ENCODE assay signal across 11 cellular contexts in the genomic region with DNA sequence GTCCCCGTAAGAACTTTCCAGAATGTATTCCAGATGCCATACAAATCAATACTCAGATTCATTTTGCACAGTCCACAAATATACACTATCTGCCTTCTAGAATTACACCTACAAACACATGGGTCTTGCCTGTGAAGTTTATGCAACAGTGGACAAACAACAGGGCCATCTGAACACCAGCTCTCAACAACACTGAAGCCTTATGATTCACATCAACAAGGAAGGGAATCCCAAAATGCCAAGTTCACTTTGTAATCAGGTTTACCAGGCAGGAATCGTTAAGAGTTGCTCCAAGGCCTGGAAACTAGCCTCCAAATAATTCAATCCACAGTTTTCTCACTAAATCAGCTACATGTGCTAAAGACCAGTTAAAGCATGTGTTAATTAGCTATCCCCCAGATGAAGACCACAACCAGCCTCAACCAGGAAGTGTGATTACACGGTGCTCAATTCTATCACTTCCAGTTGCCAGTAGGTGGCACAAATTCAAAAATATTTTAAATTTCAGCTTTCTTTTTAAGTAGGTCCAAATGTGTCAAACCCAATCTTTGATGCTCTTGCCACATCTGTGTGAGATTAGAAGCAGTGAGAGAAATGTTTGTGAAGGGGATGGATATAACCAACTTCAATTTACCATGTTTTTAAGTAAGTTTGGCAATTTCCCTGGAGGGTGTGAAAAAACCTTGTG.
DNase-seq lines count a peak whose midpoint lies in the region; ATAC-seq and TF ChIP-seq lines count a peak whose summit lies in the region.
"Had no signal": no experiment of that assay in that cellular context is flagged by ENCODE, and none has a peak within 500 bp of the region (broad histone marks: within the 10 kb centered on the region; RNA-seq: fewer than 3 reads in every experiment).

No MANE protein-coding gene starts in this region.

- no peaks in the 10 kb centered on the region for H3K36me3 Mint-ChIP-seq in GM23338 (ENCODE audit: low read depth)
- H3K36me3 Mint-ChIP-seq: naive thymus-derived CD4-positive, alpha-beta T cell had no signal

- CTCF ChIA-PET in AG04449 (lab: Yijun Ruan, JAX): interaction anchor here (0.8 to 2.5 kb wide), 16 partner anchors 8 to 240 kb away, joined by 3 to 7 read pairs (median 3); no protein-coding TSS in a partner anchor

- H3K27me3 Mint-ChIP-seq in GM23338 (ENCODE audit: insufficient read depth, low read depth, poor library complexity): no peaks in the 10 kb centered on the region

- H3K9me3 Mint-ChIP-seq in GM23338: no peaks in the 10 kb centered on the region; the same call in 2 of the 3 replicates
- H3K9me3 Mint-ChIP-seq: dendritic cell treated with granulocyte-macrophage colony-stimulating factor and Interleukin-4, amounts not matched to agents 40 ng/mL and 50 ng/mL, for 4 days had no signal

- no peaks in the 10 kb centered on the region for H3K79me2 ChIP-seq in GM23338 (replicated peaks; ENCODE audit: insufficient read depth)

- no peaks in the 10 kb centered on the region for H3F3A ChIP-seq in GM23338 (replicated peaks; ENCODE audit: low read depth)

- H3K4me3 Mint-ChIP-seq in GM23338: no peak overlapping the region
- H3K4me3 Mint-ChIP-seq: dendritic cell treated with granulocyte-macrophage colony-stimulating factor and Interleukin-4, amounts not matched to agents 40 ng/mL and 50 ng/mL, for 4 days; naive thymus-derived CD4-positive, alpha-beta T cell had no signal

- DNase-seq in AG04449 (ENCODE audit: low read depth, low spot score) (no peak), GM23338 (ENCODE audit: low spot score) (peak; percentile 52), RKO (ENCODE audit: low spot score) (peak; percentile 26), fibroblast of villous mesenchyme (ENCODE audit: low read depth) (peak; percentile 37), NK-92 (lab: John Stamatoyannopoulos, UW; ENCODE audit: unreplicated experiment) (no peak), retina (no peak), caudate nucleus (lab: John Stamatoyannopoulos, UW) (no peak)
- DNase-seq: naive thymus-derived CD4-positive, alpha-beta T cell; NCI-H2029 treated with DMSO at 0.1 percent for 48 hours had no signal

- POLR2A ChIA-PET in AG04449 (lab: Yijun Ruan, JAX): no interaction called here

- no peak overlapping the region for H3K27ac Mint-ChIP-seq in GM23338
- H3K27ac Mint-ChIP-seq: dendritic cell treated with granulocyte-macrophage colony-stimulating factor and Interleukin-4, amounts not matched to agents 40 ng/mL and 50 ng/mL, for 4 days; naive thymus-derived CD4-positive, alpha-beta T cell had no signal

- H3K4me1 Mint-ChIP-seq in GM23338: no peaks in the 10 kb centered on the region
- H3K4me1 Mint-ChIP-seq: naive thymus-derived CD4-positive, alpha-beta T cell had no signal

- H4K20me1 ChIP-seq in GM23338 (replicated peaks; ENCODE audit: insufficient read depth): no peaks in the 10 kb centered on the region

- H3K4me1 ChIP-seq in GM23338 (ENCODE audit: insufficient read depth): no peaks in the 10 kb centered on the region

- H3K27ac ChIP-seq in GM23338 (ENCODE audit: low read depth) (no peak overlapping the region), caudate nucleus (ENCODE audit: low read depth, low read length) (no peak overlapping the region)

- H3K36me3 ChIP-seq in GM23338 (ENCODE audit: insufficient read depth): no peaks in the 10 kb centered on the region

- H3K27me3 ChIP-seq in GM23338 (ENCODE audit: insufficient read depth): no peaks in the 10 kb centered on the region

- TF ChIP-seq CTCF in AG04449 (IDR thresholded peaks at IDR 0.05; ENCODE audit: insufficient read depth, low read length, missing control alignments) (peak; percentile 6), GM23338 (conservative IDR thresholded peaks at IDR 0.05; ENCODE audit: low read depth in 2 of 2) (peak; percentile 36 to 52; a peak in 3 of 4 replicates), fibroblast of villous mesenchyme (IDR thresholded peaks at IDR 0.05; ENCODE audit: insufficient read depth, low read depth, low read length) (peak; percentile 49)

- no peak overlapping the region for H3K4me3 ChIP-seq in AG04449 (ENCODE audit: low read depth, low read length)
- no peak overlapping the region for H3K4me3 ChIP-seq in GM23338
- H3K4me3 ChIP-seq in fibroblast of villous mesenchyme (ENCODE audit: low read depth, low read length): no peak overlapping the region

- ATAC-seq in GM23338 (no peak), HG03469 (IDR thresholded peaks at IDR 0.05; ENCODE audit: unreplicated experiment) (no peak)
- ATAC-seq: naive thymus-derived CD4-positive, alpha-beta T cell had no signal

- no peak overlapping the region for H3K4me2 ChIP-seq in GM23338

- H2AFZ ChIP-seq in GM23338: peak overlapping the region; percentile 3; the same call in 1 of the 2 replicates

- H3K9me2 ChIP-seq in GM23338 (ENCODE audit: insufficient read depth): peaks cover 12% of the 10 kb centered on the region; the same call in 1 of the 2 replicates

TF ChIP-seq in GM23338, 12 proteins besides CTCF, POLR2A, EP300 and RAD21:
- TF ChIP-seq ZNF114 (CRISPR knock-in tag; IDR thresholded peaks at IDR 0.05) (no peak), NANOG (IDR thresholded peaks at IDR 0.05; ENCODE audit: borderline replicate concordance) (no peak), CREB1 (CRISPR knock-in tag; IDR thresholded peaks at IDR 0.05; ENCODE audit: low read depth) (no peak), JUNB (IDR thresholded peaks at IDR 0.05; ENCODE audit: unreplicated experiment) (no peak)

Comparison
In these comparisons a context has a peak if more than half of its experiments do, and no peak if none do; other contexts are left out.
1. DNase-seq: peak in GM23338 (single experiment), RKO (single experiment) and fibroblast of villous mesenchyme (single experiment); none in AG04449 (single experiment), NK-92 (single experiment), retina (single experiment) and caudate nucleus (0 of 61).
2. Peak in every context shown above with its lines, with median percentiles within 50 percentile points of each other: CTCF ChIP-seq.